ENCODE assay signal across 10 cellular contexts in genomic region chr1:150558761-150559626, GRCh38. TPM values are rescaled to one million over a fixed set of nuclear protein-coding genes. Genes with fewer than 3 reads are reported as not detected.
DNase-seq lines count a peak whose midpoint lies in the region; TF ChIP-seq lines count a peak whose summit lies in the region.
"Had no signal": no experiment of that assay in that cellular context is flagged by ENCODE, and none has a peak within 500 bp of the region (broad histone marks: within the 10 kb centered on the region; RNA-seq: fewer than 3 reads in every experiment).

No MANE protein-coding gene starts in this region.

- DNase-seq in adipocyte (ENCODE audit: low read depth) (no peak), cardiac septum (ENCODE audit: low spot score) (peak; percentile 83), ovary (peak; percentile 56 to 71 (median 61)), GM19240 (ENCODE audit: insufficient read length, low spot score) (no peak), SW 1271 (lab: John Stamatoyannopoulos, UW) (no peak), Caco-2 (no peak)
- no peak for DNase-seq in stimulated activated CD4-positive, alpha-beta T cell treated with anti-CD3 and anti-CD28 coated beads, Interleukin-4, amount 100 ng/mL, for 24 hours

- H3K36me3 ChIP-seq in ACC112 (ENCODE audit: insufficient read depth, low read length) (peaks cover 3% of the 10 kb centered on the region; the same call in 1 of the 2 replicates), adipocyte (ENCODE audit: control insufficient read depth, insufficient read depth, low read length, severe bottlenecking) (peaks cover 31% of the 10 kb centered on the region), ovary (no peaks in the 10 kb centered on the region), Caco-2 (ENCODE audit: control insufficient read depth, insufficient read depth, low read length) (no peaks in the 10 kb centered on the region; the same call in 1 of the 2 replicates)

- no peak for TF ChIP-seq EP300 in ovary (IDR thresholded peaks at IDR 0.05)

- H3K27ac ChIP-seq in ACC112 (ENCODE audit: low read depth, low read length) = peak overlapping the region; percentile 2; the same call in 1 of the 2 replicates
- H3K27ac ChIP-seq in ovary = peak overlapping the region; percentile 27 to 99

- no TSS peak for BruUV-seq in Caco-2 (replicated peaks; lab: Mats Ljungman, UMichigan)

- H3K9me3 ChIP-seq in adipocyte (ENCODE audit: control insufficient read depth, low read length) = no peaks in the 10 kb centered on the region
- H3K9me3 ChIP-seq in ovary = no peaks in the 10 kb centered on the region
- no peaks in the 10 kb centered on the region for H3K9me3 ChIP-seq in Caco-2

- no peak for TF ChIP-seq CTCF in ovary (IDR thresholded peaks at IDR 0.05)
- TF ChIP-seq CTCF in Caco-2 (IDR thresholded peaks at IDR 0.05; ENCODE audit: insufficient read depth in 1 of 2, low read depth in 1 of 2, low read length in 1 of 2, severe bottlenecking in 1 of 2, unreplicated experiment in 1 of 2) = no peak

- no peak for TF ChIP-seq POLR2A in ovary (IDR thresholded peaks at IDR 0.05)

- POLR2A ChIA-PET in Caco-2 (lab: Charles Lee) = interaction anchor here (1.4 kb wide), 1 partner anchor 21 kb away, joined by 4 read pairs; the partner anchor contains the start of gene MCL1

- CTCF ChIA-PET in Caco-2 (lab: Charles Lee) = interaction anchor here (0.5 to 6.2 kb wide), 15 partner anchors 8 to 256 kb away, joined by 3 to 51 read pairs (median 5); partner anchors contain the start of genes ENSA, FALEC, GOLPH3L and MCL1

- H3K4me3 ChIP-seq in ACC112 (ENCODE audit: low read depth, low read length) (peak overlapping the region; percentile 60), adipocyte (ENCODE audit: low read length) (peak overlapping the region; percentile 20), ovary (peak overlapping the region; percentile 22), Caco-2 (ENCODE audit: low read depth, low read length) (no peak overlapping the region)

- intact Hi-C loops in cardiac septum (cut with DNase I) = loop anchor here (5.0 to 10.0 kb wide), 2 partner anchors 97 to 194 kb away; partner anchors contain the start of gene RPRD2
- intact Hi-C loops in ovary (cut with DNase I) = loop anchor here in 3 of 4 donors (10.0 kb wide), 3 partner anchors 66 to 256 kb away; partner anchors contain the start of genes ENSA (in 1 of the 3) and GOLPH3L (in 1 of the 3)
- intact Hi-C loops in Caco-2 (cut with micrococcal nuclease; ENCODE audit: unreplicated experiment) = no loop called here

- no peak overlapping the region for H3K27ac Mint-ChIP-seq in Caco-2 (ENCODE audit: unreplicated experiment)

- 70 to 73% (median 71%) methylated on average over 28 of the region's 28 CpGs for WGBS in ovary, 3 donors

- H3K4me1 ChIP-seq in ACC112 (ENCODE audit: control insufficient read depth, insufficient read depth, low read length, unreplicated experiment) (peaks cover 43% of the 10 kb centered on the region), adipocyte (ENCODE audit: control insufficient read depth, insufficient read depth, low read length) (peaks cover 52% of the 10 kb centered on the region), ovary (ENCODE audit: insufficient read depth) (peaks cover 28% of the 10 kb centered on the region), Caco-2 (peaks cover 27% of the 10 kb centered on the region)

- H3K27me3 ChIP-seq in ACC112 (ENCODE audit: insufficient read depth, low read length) = no peaks in the 10 kb centered on the region
- no peaks in the 10 kb centered on the region for H3K27me3 ChIP-seq in adipocyte (replicated peaks; ENCODE audit: control insufficient read depth, insufficient read depth, low read length)
- no peaks in the 10 kb centered on the region for H3K27me3 ChIP-seq in ovary
- H3K27me3 ChIP-seq in Caco-2 (replicated peaks; ENCODE audit: control insufficient read depth, insufficient read depth, low read length) = no peaks in the 10 kb centered on the region

- no peak overlapping the region for H3K4me3 Mint-ChIP-seq in Caco-2 (ENCODE audit: unreplicated experiment)

- peaks cover 18% of the 10 kb centered on the region for H3K79me2 ChIP-seq in ACC112 (ENCODE audit: control insufficient read depth, insufficient read depth, low read length, unreplicated experiment)

- peaks cover 41% of the 10 kb centered on the region for H3K36me3 Mint-ChIP-seq in Caco-2 (ENCODE audit: insufficient read depth, unreplicated experiment)

- peak overlapping the region; percentile 99 for H3K9ac ChIP-seq in adipocyte (ENCODE audit: low read length)

- peaks cover 23% of the 10 kb centered on the region for H3K4me1 Mint-ChIP-seq in Caco-2 (ENCODE audit: low read depth, unreplicated experiment)

- H2AFZ ChIP-seq in ACC112 (ENCODE audit: low read length, unreplicated experiment) = no peak overlapping the region

- no peaks in the 10 kb centered on the region for H3K27me3 Mint-ChIP-seq in Caco-2 (ENCODE audit: insufficient read depth, unreplicated experiment)

- H3K9me3 Mint-ChIP-seq in Caco-2 (ENCODE audit: unreplicated experiment) = no peaks in the 10 kb centered on the region

RNA-seq across cellular contexts. Expression of gene ADAMTSL4, which starts 9.8 kb away (rescaled TPM):
- 28.9 TPM for total RNA-seq in cardiac septum
- 10 to 100 TPM; 11.6 to 86.6 (median 22.5) TPM for total RNA-seq in ovary
- polyA plus RNA-seq in ovary = 10 to 100 TPM in 1 of 2 donors, 1 to 10 TPM in 1; 8.8 to 12.1 TPM
- total RNA-seq in Caco-2 (2022) = 16.1 and 17.6 TPM in 2 replicates

RNA-seq across cellular contexts. Expression of gene MCL1, which starts 20.4 kb away (rescaled TPM):
- total RNA-seq in cardiac septum = 145 TPM
- total RNA-seq in ovary = 100 to 1,000 TPM in 6 of 7 donors, 10 to 100 TPM in 1; 91.1 to 280 (median 145) TPM
- polyA plus RNA-seq in ovary = 100 to 1,000 TPM in 1 of 2 donors, 10 to 100 TPM in 1; 74.2 to 209 TPM
- total RNA-seq in Caco-2 (2022) = 130 and 134 TPM in 2 replicates

RNA-seq across cellular contexts. Expression of gene FALEC, which starts 43.4 kb away (rescaled TPM):
- 0.46 TPM for total RNA-seq in cardiac septum
- 1 to 10 TPM in 1 of 7 donors, under 1 TPM in 2, not detected in 4; 0.69 to 1.7 (median 0.86) TPM for total RNA-seq in ovary
- polyA plus RNA-seq in ovary = under 1 TPM in 1 of 2 donors, not detected in 1; 0.51 TPM
- 0.59 and 0.63 TPM in 2 replicates for total RNA-seq in Caco-2 (2022)
- total RNA-seq: H4, LHCN-M2 had no signal

RNA-seq across cellular contexts. Expression of gene ECM1, which starts 51.1 kb away (rescaled TPM):
- total RNA-seq in cardiac septum = 14.5 TPM
- total RNA-seq in ovary = 10 to 100 TPM in 1 of 7 donors, 1 to 10 TPM in 6; 1.8 to 11.0 (median 6.2) TPM
- 10 to 100 TPM in 1 of 2 donors, 1 to 10 TPM in 1; 4.3 to 16.7 TPM for polyA plus RNA-seq in ovary
- total RNA-seq in Caco-2 (2022) = 0.95 and 2.4 TPM in 2 replicates

Comparison
In these comparisons a context has a peak if more than half of its experiments do, and no peak if none do; other contexts are left out.
1. DNase-seq: peak in cardiac septum (single experiment) and ovary (5 of 5); none in adipocyte (single experiment), GM19240 (single experiment), SW 1271 (0 of 2), stimulated activated CD4-positive, alpha-beta T cell treated with anti-CD3 and anti-CD28 coated beads, Interleukin-4, amount 100 ng/mL, for 24 hours (single experiment) and Caco-2 (0 of 2).